24 cellular contexts compared by ENCODE assay signal in the genomic region with DNA sequence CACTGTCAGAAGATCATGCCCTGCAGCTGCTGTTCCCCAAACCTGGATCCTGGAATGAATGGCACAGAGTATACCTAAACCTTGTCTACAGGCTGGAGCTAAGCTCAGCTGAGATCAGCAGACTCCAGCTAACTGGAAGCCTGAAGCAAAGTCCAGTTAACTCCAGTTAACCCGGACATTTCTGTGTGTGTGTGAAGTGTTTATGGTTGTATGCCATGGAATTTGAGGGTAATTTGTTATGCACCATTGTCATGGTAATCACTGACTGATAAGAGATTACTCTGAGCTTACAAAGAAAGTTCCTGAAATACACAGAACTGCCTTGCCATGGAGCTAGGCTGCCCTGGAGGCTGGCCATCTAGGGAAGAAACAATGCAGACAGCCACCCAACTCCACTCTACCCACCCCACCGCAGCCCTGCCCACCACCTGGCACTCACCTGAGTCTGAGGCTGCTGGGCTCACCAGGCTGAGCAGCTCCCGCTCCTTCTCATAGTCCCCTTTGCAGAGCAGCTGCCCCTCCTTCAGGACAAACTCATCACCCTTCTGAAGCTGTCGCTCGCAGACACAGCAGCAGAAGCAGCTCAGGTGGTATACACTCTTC.
DNase-seq lines count a peak whose midpoint lies in the region; ATAC-seq, FAIRE-seq and TF ChIP-seq lines count a peak whose summit lies in the region.
"Had no signal": no experiment of that assay in that cellular context is flagged by ENCODE, and none has a peak within 500 bp of the region (broad histone marks: within the 10 kb centered on the region; RNA-seq: fewer than 3 reads in every experiment).

No MANE protein-coding gene starts in this region.

- no peaks in the 10 kb centered on the region for H3K36me3 ChIP-seq in IMR-90 (ENCODE audit: control insufficient read depth, insufficient read depth, low read length)
- no peaks in the 10 kb centered on the region for H3K36me3 ChIP-seq in endodermal cell (ENCODE audit: control insufficient read depth, insufficient read depth, low read length)
- H3K36me3 ChIP-seq in HepG2 (replicated peaks in 1 of 2; ENCODE audit: control insufficient read depth in 1 of 2, insufficient read depth in 2 of 2, low read length in 2 of 2) = no peaks in the 10 kb centered on the region
- no peaks in the 10 kb centered on the region for H3K36me3 ChIP-seq in osteoblast (ENCODE audit: insufficient read depth, low read length)
- H3K36me3 ChIP-seq: BLaER1 treated with 17β-estradiol and CSF1 and Interleukin-3, amounts not matched to agents 10 nM and 100 nM had no signal

- H3K4me1 ChIP-seq in IMR-90 (ENCODE audit: control insufficient read depth, insufficient read depth, low read length) (no peaks in the 10 kb centered on the region), endodermal cell (ENCODE audit: control insufficient read depth, insufficient read depth, low read length) (peaks cover 23% of the 10 kb centered on the region), HepG2 (ENCODE audit: insufficient read depth, low read length) (peaks cover 37% of the 10 kb centered on the region), osteoblast (ENCODE audit: insufficient read depth, low read length) (no peaks in the 10 kb centered on the region)
- H3K4me1 ChIP-seq: BLaER1 treated with 17β-estradiol and CSF1 and Interleukin-3, amounts not matched to agents 10 nM and 100 nM had no signal

- no peak overlapping the region for H4K8ac ChIP-seq in IMR-90 (ENCODE audit: low read depth in 2 of 2, low read length in 2 of 2)

- H3K79me1 ChIP-seq in IMR-90 (ENCODE audit: low read depth in 1 of 2, low read length in 2 of 2) = no peaks in the 10 kb centered on the region

- no peak overlapping the region for H2AK9ac ChIP-seq in IMR-90 (replicated peaks; ENCODE audit: low read depth, low read length, poor library complexity)

- H2AK5ac ChIP-seq in IMR-90 (ENCODE audit: low read depth, low read length) = no peak overlapping the region

- CTCF ChIA-PET in IMR-90 (lab: Yijun Ruan, JAX) = interaction anchor here (1.2 kb wide), 1 partner anchor 25 kb away, joined by 3 read pairs; no protein-coding TSS in a partner anchor
- CTCF ChIA-PET in HepG2 (lab: Yijun Ruan, JAX; ENCODE audit: low intra/inter-chr PET ratio, low total read pairs) = no interaction called here

- no peak overlapping the region for H4K91ac ChIP-seq in IMR-90 (ENCODE audit: insufficient read depth, low read depth, low read length)

- dilution Hi-C loops in IMR-90 (cut with HindIII; ENCODE audit: low sequenced_read_pairs, unreplicated experiment) = no loop called here

- peak overlapping the region; percentile 33 for H2AFZ ChIP-seq in IMR-90 (replicated peaks; ENCODE audit: low read length, poor library complexity)
- H2AFZ ChIP-seq in HepG2 (ENCODE audit: low read length) = no peak overlapping the region
- no peak overlapping the region for H2AFZ ChIP-seq in osteoblast (ENCODE audit: low read length)

- DNase-seq in IMR-90 = no peak
- peak; percentile 55 for DNase-seq in endodermal cell
- no peak for DNase-seq in HepG2 (ENCODE audit: low spot score)
- DNase-seq in osteoblast (ENCODE audit: insufficient read length, low spot score, missing footprints) = peak; percentile 61
- no peak for DNase-seq in activated effector memory CD4-positive, alpha-beta T cell treated with Interleukin-2 at 50 U/mL for 16 hours
- DNase-seq in retina = no peak
- no peak for DNase-seq in COLO829 (ENCODE audit: low spot score)
- DNase-seq: CD8-positive, alpha-beta T cell; COR-L47; DMS 273 treated with DMSO at 0.1 percent for 48 hours; DMS53; DND-41; EL; GOT3; H9; KBM-7 had no signal

- no peak overlapping the region for H3K27ac Mint-ChIP-seq in endodermal cell
- no peak overlapping the region for H3K27ac Mint-ChIP-seq in stimulated activated memory B cell treated with anti-CD40 and anti-IgM and Interleukin-4, amounts not matched to agents 10 μg/mL and 1 μg/mL and 100 μg/mL, for 72 hours
- H3K27ac Mint-ChIP-seq: B cell; CD8-positive, alpha-beta T cell; H9 had no signal

- H3K4ac ChIP-seq in IMR-90 (ENCODE audit: low read depth, low read length) = no peak overlapping the region

- H4K5ac ChIP-seq in IMR-90 (ENCODE audit: low read depth, low read length) = no peak overlapping the region

- no peak overlapping the region for H3K9ac ChIP-seq in IMR-90 (ENCODE audit: low read depth, low read length)
- no peak overlapping the region for H3K9ac ChIP-seq in endodermal cell (ENCODE audit: extremely low read depth, low read length, poor library complexity, severe bottlenecking)
- no peak overlapping the region for H3K9ac ChIP-seq in HepG2 (ENCODE audit: insufficient read depth, low read depth, low read length)
- H3K9ac ChIP-seq: BLaER1 treated with 17β-estradiol and CSF1 and Interleukin-3, amounts not matched to agents 10 nM and 100 nM had no signal

- BruUV-seq in IMR-90 (replicated peaks; lab: Mats Ljungman, UMichigan) (no TSS peak), HepG2 (replicated peaks; lab: Mats Ljungman, UMichigan) (no TSS peak)

- H3K27ac ChIP-seq in IMR-90 (ENCODE audit: insufficient read depth, low read length) (no peak overlapping the region), endodermal cell (ENCODE audit: low read depth, low read length) (no peak overlapping the region), HepG2 (ENCODE audit: extremely low read length, insufficient read depth, low read length) (no peak overlapping the region), osteoblast (ENCODE audit: low read depth, low read length) (no peak overlapping the region)
- H3K27ac ChIP-seq: BLaER1 treated with 17β-estradiol and CSF1 and Interleukin-3, amounts not matched to agents 10 nM and 100 nM; HL-60 had no signal

- no peak overlapping the region for H2BK5ac ChIP-seq in IMR-90 (ENCODE audit: low read depth, low read length, poor library complexity, severe bottlenecking)

- H3K4me3 Mint-ChIP-seq in endodermal cell = no peak overlapping the region
- no peak overlapping the region for H3K4me3 Mint-ChIP-seq in stimulated activated memory B cell treated with anti-CD40 and anti-IgM and Interleukin-4, amounts not matched to agents 10 μg/mL and 1 μg/mL and 100 μg/mL, for 72 hours
- H3K4me3 Mint-ChIP-seq: B cell; CD8-positive, alpha-beta T cell; H9; IgD-negative memory B cell had no signal

- no peak overlapping the region for H2BK120ac ChIP-seq in IMR-90 (ENCODE audit: low read depth, low read length)

- H4K20me1 ChIP-seq in IMR-90 (ENCODE audit: insufficient read depth, low read length) = no peaks in the 10 kb centered on the region
- H4K20me1 ChIP-seq in HepG2 (ENCODE audit: insufficient read depth, low read length) = no peaks in the 10 kb centered on the region
- H4K20me1 ChIP-seq in osteoblast (ENCODE audit: insufficient read depth, low read length) = no peaks in the 10 kb centered on the region
- H4K20me1 ChIP-seq: BLaER1 treated with 17β-estradiol and CSF1 and Interleukin-3, amounts not matched to agents 10 nM and 100 nM had no signal

- H2BK20ac ChIP-seq in IMR-90 (ENCODE audit: low read depth, low read length) = no peak overlapping the region

- no peak overlapping the region for H3K18ac ChIP-seq in IMR-90 (ENCODE audit: low read depth, low read length)

- H3K4me3 ChIP-seq in IMR-90 (ENCODE audit: insufficient read depth, low read depth, low read length) (no peak overlapping the region), endodermal cell (ENCODE audit: low read length) (no peak overlapping the region), HepG2 (replicated peaks in 1 of 3; ENCODE audit: insufficient read depth in 1 of 3, low read depth in 2 of 3, low read length in 3 of 3) (no peak overlapping the region), osteoblast (ENCODE audit: insufficient read depth, low read length) (no peak overlapping the region)
- H3K4me3 ChIP-seq: BLaER1 treated with 17β-estradiol and CSF1 and Interleukin-3, amounts not matched to agents 10 nM and 100 nM had no signal

- TF ChIP-seq RAD21 in IMR-90 (IDR thresholded peaks at IDR 0.05; ENCODE audit: low read length) (no peak), HepG2 (CRISPR knock-in tag; IDR thresholded peaks at IDR 0.05) (no peak)

- no peak overlapping the region for H3K14ac ChIP-seq in IMR-90 (replicated peaks; ENCODE audit: low read depth, low read length)

- POLR2A ChIA-PET in IMR-90 (lab: Charles Lee; ENCODE audit: unreplicated experiment) (no interaction called here), HepG2 (lab: Yijun Ruan, JAX) (no interaction called here)

- H3K27me3 ChIP-seq in IMR-90 (ENCODE audit: control insufficient read depth, insufficient read depth, low read length) (no peaks in the 10 kb centered on the region), endodermal cell (ENCODE audit: control insufficient read depth, insufficient read depth, low read length, poor library complexity, severe bottlenecking) (peaks cover 27% of the 10 kb centered on the region), HepG2 (ENCODE audit: control insufficient read depth in 1 of 2, insufficient read depth in 2 of 2, low read length in 2 of 2) (no peaks in the 10 kb centered on the region), osteoblast (ENCODE audit: insufficient read depth, low read length) (no peaks in the 10 kb centered on the region)
- H3K27me3 ChIP-seq: BLaER1 treated with 17β-estradiol and CSF1 and Interleukin-3, amounts not matched to agents 10 nM and 100 nM had no signal

- no peak overlapping the region for H3K56ac ChIP-seq in IMR-90 (ENCODE audit: extremely low read depth, insufficient read depth, low read length)

- no peak for FAIRE-seq in HepG2 (lab: Jason Lieb, UNC)
- FAIRE-seq: G401.6, GM12891, GM19239 had no signal

- no peaks in the 10 kb centered on the region for H3K36me3 Mint-ChIP-seq in endodermal cell (ENCODE audit: low read depth)
- H3K36me3 Mint-ChIP-seq in stimulated activated memory B cell treated with anti-CD40 and anti-IgM and Interleukin-4, amounts not matched to agents 10 μg/mL and 1 μg/mL and 100 μg/mL, for 72 hours = no peaks in the 10 kb centered on the region
- H3K36me3 Mint-ChIP-seq: CD8-positive, alpha-beta T cell had no signal

- H3K4me2 ChIP-seq in IMR-90 (ENCODE audit: low read depth, low read length) (no peak overlapping the region), HepG2 (ENCODE audit: low read depth, low read length) (no peak overlapping the region), osteoblast (ENCODE audit: insufficient read depth, low read length) (no peak overlapping the region)
- H3K4me2 ChIP-seq: BLaER1 treated with 17β-estradiol and CSF1 and Interleukin-3, amounts not matched to agents 10 nM and 100 nM had no signal

- intact Hi-C loops in IMR-90 (cut with micrococcal nuclease) = no loop called here
- intact Hi-C loops in HepG2 (cut with micrococcal nuclease; ENCODE audit: unreplicated experiment) = no loop called here

- ATAC-seq in IMR-90 (ENCODE audit: low read depth) (no peak), HepG2 (peak; percentile 15; the same call in 1 of the 3 replicates)
- no peak for ATAC-seq in stimulated activated memory B cell treated with anti-CD40 and anti-IgM and Interleukin-4, amounts not matched to agents 10 μg/mL and 1 μg/mL and 100 μg/mL, for 72 hours
- ATAC-seq: CD8-positive, alpha-beta T cell had no signal

- no peak overlapping the region for H2BK15ac ChIP-seq in IMR-90 (ENCODE audit: low read depth, low read length)

- H3K79me2 ChIP-seq in HepG2 (ENCODE audit: insufficient read depth, low read length) (no peaks in the 10 kb centered on the region), osteoblast (ENCODE audit: insufficient read depth, low read length) (no peaks in the 10 kb centered on the region)

- TF ChIP-seq CTCF in IMR-90 (conservative IDR thresholded peaks at IDR 0.05; ENCODE audit: low read depth, low read length) (no peak), endodermal cell (conservative IDR thresholded peaks at IDR 0.05) (no peak), HepG2 (CRISPR knock-in tag; IDR thresholded peaks at IDR 0.05) (no peak), osteoblast (IDR thresholded peaks at IDR 0.05; ENCODE audit: extremely low read depth, low read depth, low read length) (no peak)

- peaks cover 28% of the 10 kb centered on the region for H3K4me1 Mint-ChIP-seq in endodermal cell
- H3K4me1 Mint-ChIP-seq in stimulated activated memory B cell treated with anti-CD40 and anti-IgM and Interleukin-4, amounts not matched to agents 10 μg/mL and 1 μg/mL and 100 μg/mL, for 72 hours = no peaks in the 10 kb centered on the region
- H3K4me1 Mint-ChIP-seq: B cell, IgD-negative memory B cell had no signal

- no peaks in the 10 kb centered on the region for H3K9me3 ChIP-seq in IMR-90 (ENCODE audit: control insufficient read depth, insufficient read depth, low read length)
- no peaks in the 10 kb centered on the region for H3K9me3 ChIP-seq in endodermal cell (ENCODE audit: control insufficient read depth, low read length)
- H3K9me3 ChIP-seq in HepG2 (ENCODE audit: low read length) = no peaks in the 10 kb centered on the region
- no peaks in the 10 kb centered on the region for H3K9me3 ChIP-seq in osteoblast (ENCODE audit: low read depth, low read length)
- H3K9me3 ChIP-seq: BLaER1 treated with 17β-estradiol and CSF1 and Interleukin-3, amounts not matched to agents 10 nM and 100 nM had no signal

- no peak overlapping the region for H3K23ac ChIP-seq in IMR-90 (ENCODE audit: low read depth, low read length)

- peaks cover 76% of the 10 kb centered on the region for H3K27me3 Mint-ChIP-seq in endodermal cell (ENCODE audit: insufficient read depth)
- peaks cover 13% of the 10 kb centered on the region for H3K27me3 Mint-ChIP-seq in stimulated activated memory B cell treated with anti-CD40 and anti-IgM and Interleukin-4, amounts not matched to agents 10 μg/mL and 1 μg/mL and 100 μg/mL, for 72 hours

- TF ChIP-seq EP300 in HepG2 (IDR thresholded peaks at IDR 0.05; ENCODE audit: low read depth in 2 of 2, low read length in 2 of 2) (no peak), HepG2 (CRISPR knock-in tag; IDR thresholded peaks at IDR 0.05; ENCODE audit: borderline replicate concordance) (no peak)

- no peak for TF ChIP-seq POLR2A in IMR-90 (IDR thresholded peaks at IDR 0.05; ENCODE audit: low read depth, low read length)
- no peak for TF ChIP-seq POLR2A in HepG2 (IDR thresholded peaks at IDR 0.05; ENCODE audit: insufficient read depth in 1 of 2, low read depth in 2 of 2, low read length in 2 of 2)

- WGBS in IMR-90 (ENCODE audit: extremely low coverage in 2 of 2, insufficient read length in 1 of 2), 2 experiments = no CpG with 5 or more reads among the region's 5 CpGs
- WGBS in endodermal cell (ENCODE audit: insufficient coverage in 1 of 2, insufficient read length in 1 of 2), 2 experiments = 80 to 90% methylated on average over 1 to 5 of the region's 5 CpGs
- WGBS in HepG2 (ENCODE audit: low lambda C conversion rate) = 77% methylated on average over 5 of the region's 5 CpGs

- H3K9me3 Mint-ChIP-seq in endodermal cell = peaks cover 5% of the 10 kb centered on the region
- no peaks in the 10 kb centered on the region for H3K9me3 Mint-ChIP-seq in stimulated activated memory B cell treated with anti-CD40 and anti-IgM and Interleukin-4, amounts not matched to agents 10 μg/mL and 1 μg/mL and 100 μg/mL, for 72 hours
- H3K9me3 Mint-ChIP-seq: CD8-positive, alpha-beta T cell; H9 had no signal

- no peaks in the 10 kb centered on the region for H3K9me1 ChIP-seq in IMR-90 (ENCODE audit: insufficient read depth, low read length)

- in situ Hi-C loops in IMR-90 (cut with MboI; ENCODE audit: low sequenced_read_pairs) = no loop called here
- in situ Hi-C loops in HepG2 (cut with HindIII; ENCODE audit: extremely low pct_ligation_motif_present, low pct_unique_long_range_greater_than_20kb) = no loop called here

Comparison
In these comparisons a context has a peak if more than half of its experiments do, and no peak if none do; other contexts are left out.
1. DNase-seq: peak in endodermal cell (single experiment) and osteoblast (single experiment); none in IMR-90 (single experiment), HepG2 (single experiment), activated effector memory CD4-positive, alpha-beta T cell treated with Interleukin-2 at 50 U/mL for 16 hours (single experiment), retina (single experiment) and COLO829 (single experiment).